9 cellular contexts compared by ENCODE assay signal in genomic region chr14:91892918-91893527, GRCh38. TPM values are rescaled to one million over a fixed set of nuclear protein-coding genes. Genes with fewer than 3 reads are reported as not detected.
DNase-seq lines count a peak whose midpoint lies in the region; ATAC-seq, FAIRE-seq and TF ChIP-seq lines count a peak whose summit lies in the region.
"Had no signal": no experiment of that assay in that cellular context is flagged by ENCODE, and none has a peak within 500 bp of the region (broad histone marks: within the 10 kb centered on the region; RNA-seq: fewer than 3 reads in every experiment).

No MANE protein-coding gene starts in this region.

- no peaks in the 10 kb centered on the region for H3K9me2 ChIP-seq in HCT116 (ENCODE audit: insufficient read depth)

- H4K20me1 ChIP-seq in HCT116 (ENCODE audit: insufficient read depth) (no peaks in the 10 kb centered on the region), keratinocyte (ENCODE audit: control insufficient read depth, extremely low read depth, insufficient read depth, low read length) (no peaks in the 10 kb centered on the region)

- CTCF ChIA-PET in HCT116 (lab: Charles Lee) = no interaction called here
- CTCF ChIA-PET in WTC11 (lab: Charles Lee) = interaction anchor here (0.7 to 2.6 kb wide), 9 partner anchors 14 to 241 kb away, joined by 3 to 18 read pairs (median 4); no protein-coding TSS in a partner anchor

- no peaks in the 10 kb centered on the region for H3K9me3 ChIP-seq in HCT116 (ENCODE audit: control insufficient read depth in 1 of 2, insufficient read depth in 1 of 2, low read depth in 1 of 2, low read length in 2 of 2)
- no peaks in the 10 kb centered on the region for H3K9me3 ChIP-seq in keratinocyte (ENCODE audit: control insufficient read depth, low read depth, low read length)
- H3K9me3 ChIP-seq: SJSA1 had no signal

- no peak overlapping the region for H3K27ac Mint-ChIP-seq in WTC11

- no peak overlapping the region for H3K27ac ChIP-seq in HCT116 (ENCODE audit: low read depth, low read length)
- H3K27ac ChIP-seq in keratinocyte (ENCODE audit: control insufficient read depth, insufficient read depth, low read length) = no peak overlapping the region
- H3K27ac ChIP-seq: SJSA1 had no signal

- H2AFZ ChIP-seq in HCT116 (ENCODE audit: low read depth, low read length, poor library complexity, severe bottlenecking) (peak overlapping the region; percentile 51), keratinocyte (ENCODE audit: control insufficient read depth, low read length) (no peak overlapping the region)

- DNase-seq in D721Med (ENCODE audit: insufficient read length, low spot score) (no peak), HCT116 (ENCODE audit: low read depth, low spot score) (peak; percentile 23), WTC11 (ENCODE audit: low spot score) (peak; percentile 62), keratinocyte (ENCODE audit: low read depth, low spot score) (no peak), AG20443 (ENCODE audit: low spot score) (no peak), cerebellar nuclear complex (lab: John Stamatoyannopoulos, UW) (no peak), T1000 (lab: John Stamatoyannopoulos, UW) (no peak)

- H3K27me3 ChIP-seq in HCT116 (ENCODE audit: insufficient read depth, low read length) (no peaks in the 10 kb centered on the region), keratinocyte (ENCODE audit: control insufficient read depth, extremely low read depth, insufficient read depth, low read length) (no peaks in the 10 kb centered on the region)
- H3K27me3 ChIP-seq: SJSA1 had no signal

- peak; percentile 53 for TF ChIP-seq RAD21 in HCT116 (IDR thresholded peaks at IDR 0.05; ENCODE audit: low read depth)

- no peak overlapping the region for H3K9ac ChIP-seq in HCT116 (ENCODE audit: low read length)
- H3K9ac ChIP-seq in keratinocyte (ENCODE audit: control insufficient read depth, extremely low read depth, insufficient read depth, low read length) = no peak overlapping the region

- H3K4me2 ChIP-seq in HCT116 (ENCODE audit: low read length) = peak overlapping the region; percentile 10; the same call in 1 of the 2 replicates
- no peak overlapping the region for H3K4me2 ChIP-seq in keratinocyte (ENCODE audit: control insufficient read depth, extremely low read depth, insufficient read depth, low read depth, low read length)

- no peak overlapping the region for H3K4me3 Mint-ChIP-seq in WTC11

- no peak for TF ChIP-seq POLR2A in HCT116 (IDR thresholded peaks at IDR 0.05; ENCODE audit: borderline replicate concordance, extremely low read depth, insufficient read depth, insufficient read length)

- H3K36me3 ChIP-seq in HCT116 (ENCODE audit: control insufficient read depth in 1 of 2, insufficient read depth in 2 of 2, low read length in 2 of 2) (no peaks in the 10 kb centered on the region), keratinocyte (ENCODE audit: control insufficient read depth in 2 of 2, extremely low read depth in 1 of 2, insufficient read depth in 2 of 2, low read length in 2 of 2) (no peaks in the 10 kb centered on the region)
- H3K36me3 ChIP-seq: SJSA1 had no signal

- POLR2A ChIA-PET in HCT116 (lab: Charles Lee) = no interaction called here
- POLR2A ChIA-PET in WTC11 (lab: Charles Lee) = no interaction called here

- RAD21 ChIA-PET in HCT116 (lab: Charles Lee; ENCODE audit: low non-redundant PET in 1 of 2, low total read pairs in 2 of 2, uncharacterized antibody in 2 of 2, unreplicated experiment in 2 of 2) = no interaction called here

- no peaks in the 10 kb centered on the region for H3K27me3 Mint-ChIP-seq in WTC11 (ENCODE audit: low read depth)

- no peaks in the 10 kb centered on the region for H3K9me3 Mint-ChIP-seq in WTC11

- H3K79me2 ChIP-seq in HCT116 (ENCODE audit: insufficient read depth, low read length) (no peaks in the 10 kb centered on the region), keratinocyte (ENCODE audit: control insufficient read depth, insufficient read depth, low read length) (no peaks in the 10 kb centered on the region)

- no TSS peak for BruUV-seq in HCT116 (replicated peaks; lab: Mats Ljungman, UMichigan)

- H3K4me1 Mint-ChIP-seq in WTC11 = peaks cover 16% of the 10 kb centered on the region

- TF ChIP-seq CTCF in D721Med (IDR thresholded peaks at IDR 0.05; ENCODE audit: insufficient read depth, missing control alignments) (peak; percentile 54), HCT116 (IDR thresholded peaks at IDR 0.05 in 2 of 3, conservative IDR thresholded peaks at IDR 0.05 in 1 of 3; ENCODE audit: borderline replicate concordance in 1 of 3, insufficient read depth in 1 of 3, low read depth in 2 of 3, low read length in 2 of 3) (peak; percentile 34 to 83 (median 82); a peak in 5 of 6 replicates), WTC11 (IDR thresholded peaks at IDR 0.05) (peak; percentile 51; the same call in 1 of the 2 replicates), keratinocyte (optimal IDR thresholded peaks at IDR 0.05 in 1 of 3, IDR thresholded peaks at IDR 0.05 in 1 of 3, conservative IDR thresholded peaks at IDR 0.05 in 1 of 3; ENCODE audit: extremely low read depth in 1 of 3, insufficient read depth in 2 of 3, low read length in 3 of 3) (peak; percentile 39 to 49 (median 44))

- intact Hi-C loops in HCT116 (cut with micrococcal nuclease) = no loop called here

- FAIRE-seq in D721Med (lab: Jason Lieb, UNC) (no peak), keratinocyte (lab: Jason Lieb, UNC) (no peak)

- ATAC-seq in HCT116 (peak; percentile 92), WTC11 (peak; percentile 80), GM19452 (IDR thresholded peaks at IDR 0.05; ENCODE audit: unreplicated experiment) (no peak)

- dilution Hi-C loops in keratinocyte (cut with MboI; ENCODE audit: extremely low pct_ligation_motif_present, low sequenced_read_pairs) = no loop called here

- H3K4me3 ChIP-seq in HCT116 (replicated peaks in 1 of 2; ENCODE audit: low read depth in 1 of 2, low read length in 2 of 2) (no peak overlapping the region), keratinocyte (ENCODE audit: control insufficient read depth in 2 of 3, extremely low read depth in 1 of 3, insufficient read depth in 2 of 3, low read depth in 1 of 3, low read length in 3 of 3) (no peak overlapping the region)
- H3K4me3 ChIP-seq: SJSA1 had no signal

- H3K4me1 ChIP-seq in HCT116 (ENCODE audit: control insufficient read depth in 1 of 2, insufficient read depth in 2 of 2, low read length in 2 of 2) (no peaks in the 10 kb centered on the region), keratinocyte (ENCODE audit: control insufficient read depth, extremely low read depth, insufficient read depth, low read length) (no peaks in the 10 kb centered on the region)
- H3K4me1 ChIP-seq: SJSA1 had no signal

- H3K9me1 ChIP-seq in keratinocyte (ENCODE audit: control insufficient read depth, extremely low read depth, insufficient read depth, low read length) = no peaks in the 10 kb centered on the region

- H3K36me3 Mint-ChIP-seq in WTC11 = no peaks in the 10 kb centered on the region

TF ChIP-seq in HCT116, 20 proteins besides CTCF, POLR2A, EP300 and RAD21:
- no peak for TF ChIP-seq YY1 (IDR thresholded peaks at IDR 0.05; ENCODE audit: extremely low read depth, insufficient replicate concordance, low read depth, low read length)

TF ChIP-seq in WTC11, 78 proteins besides CTCF, POLR2A, EP300 and RAD21:
- TF ChIP-seq OVOL2 (CRISPR knock-in tag; IDR thresholded peaks at IDR 0.05; ENCODE audit: borderline replicate concordance) (no peak), ATF1 (CRISPR knock-in tag; IDR thresholded peaks at IDR 0.05) (no peak)

RNA-seq across cellular contexts. Expression of gene TC2N, which starts 25.7 kb away (rescaled TPM):
- 15.9 TPM for total RNA-seq in HCT116 (2021; ENCODE audit: unreplicated experiment)
- polyA plus RNA-seq in HCT116 (2012) = 3.3 and 4.7 TPM in 2 replicates
- 29.3 to 33.0 TPM (median 29.6 TPM) in 3 replicates for total RNA-seq in WTC11 (2021)
- 12.5 to 22.6 TPM (median 15.6 TPM) in 3 replicates for polyA plus RNA-seq in keratinocyte
- polyA plus RNA-seq in keratinocyte (2011; ENCODE audit: low read depth) = 6.7 TPM
- 9.8 and 18.4 TPM in 2 replicates for polyA plus RNA-seq in keratinocyte (2011; cell fraction: cytosol; rRNA removed)
- 14.5 and 17.9 TPM in 2 replicates for polyA plus RNA-seq in keratinocyte (2011; cell fraction: nucleus; rRNA removed)
- polyA plus RNA-seq in keratinocyte (2012; ENCODE audit: low replicate concordance) = 6.5 and 13.3 TPM in 2 replicates
- 8.6 to 23.9 TPM (median 13.8 TPM) in 3 replicates for polyA minus RNA-seq in keratinocyte
- 11.1 TPM for polyA minus RNA-seq in keratinocyte (2011; cell fraction: cytosol; rRNA and poly(A)+ RNA removed)
- 13.1 and 27.1 TPM in 2 replicates for polyA minus RNA-seq in keratinocyte (2011; cell fraction: nucleus; rRNA and poly(A)+ RNA removed)

RNA-seq across cellular contexts. Expression of gene FBLN5, which starts 54.5 kb away (rescaled TPM):
- total RNA-seq in HCT116 (2021; ENCODE audit: unreplicated experiment) = 3.3 TPM
- 1.9 and 2.6 TPM in 2 replicates for polyA plus RNA-seq in HCT116 (2012)
- 2.7 to 4.0 TPM (median 3.6 TPM) in 3 replicates for total RNA-seq in WTC11 (2021)
- polyA plus RNA-seq in keratinocyte = 0.10 to 0.31 TPM (median 0.27 TPM) in 3 replicates
- polyA plus RNA-seq in keratinocyte (2011; ENCODE audit: low read depth) = not detected
- 0.27 and 0.47 TPM in 2 replicates for polyA plus RNA-seq in keratinocyte (2011; cell fraction: cytosol; rRNA removed)
- 0.46 and 0.89 TPM in 2 replicates for polyA plus RNA-seq in keratinocyte (2011; cell fraction: nucleus; rRNA removed)
- polyA plus RNA-seq in keratinocyte (2012; ENCODE audit: low replicate concordance) = 0.68 TPM in 1 of 2 replicates, not detected in the other
- polyA minus RNA-seq in keratinocyte = 0.61 to 2.8 TPM in 2 of 3 replicates, not detected in the other
- polyA minus RNA-seq in keratinocyte (2011; cell fraction: cytosol; rRNA and poly(A)+ RNA removed) = not detected
- 0.54 TPM in 1 of 2 replicates, not detected in the other for polyA minus RNA-seq in keratinocyte (2011; cell fraction: nucleus; rRNA and poly(A)+ RNA removed)

Comparison
In these comparisons a context has a peak if more than half of its experiments do, and no peak if none do; other contexts are left out.
1. DNase-seq: peak in HCT116 (single experiment) and WTC11 (single experiment); none in D721Med (single experiment), keratinocyte (single experiment), AG20443 (single experiment), cerebellar nuclear complex (0 of 2) and T1000 (single experiment).
2. Peak in every context shown above with its lines, with median percentiles within 50 percentile points of each other: CTCF ChIP-seq.